1 cellular context compared by ENCODE assay signal in the genomic region with DNA sequence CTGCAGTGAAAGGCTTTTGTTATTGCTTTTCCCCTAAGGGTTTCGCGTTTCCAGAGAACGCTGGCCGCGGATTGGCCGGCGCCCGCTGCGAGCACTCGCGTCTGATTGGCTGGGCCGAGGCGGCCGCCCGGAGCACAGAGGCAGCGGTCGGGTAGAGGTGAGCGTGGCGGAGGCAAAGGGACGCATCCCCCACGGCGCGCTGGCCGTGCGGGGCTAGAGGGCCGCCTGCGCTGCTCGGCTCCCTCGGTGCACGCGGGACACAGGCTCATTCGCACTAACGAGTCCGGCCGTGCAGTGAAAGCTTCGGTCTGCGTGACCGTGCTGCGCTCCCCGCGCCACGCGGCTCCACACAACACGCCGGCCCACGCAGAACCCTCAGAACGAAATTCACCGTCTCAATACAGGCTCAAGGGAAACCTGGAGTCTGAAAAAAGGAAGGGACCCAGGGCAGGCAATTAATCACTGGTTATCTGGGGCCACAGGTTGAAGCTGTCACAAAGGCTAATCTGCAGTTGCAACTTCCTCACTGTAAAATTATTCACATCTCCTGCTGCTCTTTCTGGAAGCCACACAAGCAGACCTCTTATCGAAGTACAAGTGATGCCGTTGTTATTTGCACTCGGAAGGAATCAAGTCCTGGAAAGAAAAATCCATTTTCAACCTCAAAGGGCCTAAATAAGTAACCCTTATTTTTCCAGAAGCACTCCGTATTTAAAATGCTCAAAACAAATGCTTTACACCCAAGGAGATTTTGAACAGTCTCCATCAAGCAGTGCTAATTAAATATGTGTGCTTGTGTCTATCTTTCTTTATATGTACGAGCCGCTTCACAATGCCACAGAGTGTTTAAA.
TF ChIP-seq lines count a peak whose summit lies in the region.

No MANE protein-coding gene starts in this region.

TF ChIP-seq in HepG2, 621 proteins besides CTCF, POLR2A, EP300 and RAD21 (continued from another document and continues in another):
- TF ChIP-seq, protein P1, sequence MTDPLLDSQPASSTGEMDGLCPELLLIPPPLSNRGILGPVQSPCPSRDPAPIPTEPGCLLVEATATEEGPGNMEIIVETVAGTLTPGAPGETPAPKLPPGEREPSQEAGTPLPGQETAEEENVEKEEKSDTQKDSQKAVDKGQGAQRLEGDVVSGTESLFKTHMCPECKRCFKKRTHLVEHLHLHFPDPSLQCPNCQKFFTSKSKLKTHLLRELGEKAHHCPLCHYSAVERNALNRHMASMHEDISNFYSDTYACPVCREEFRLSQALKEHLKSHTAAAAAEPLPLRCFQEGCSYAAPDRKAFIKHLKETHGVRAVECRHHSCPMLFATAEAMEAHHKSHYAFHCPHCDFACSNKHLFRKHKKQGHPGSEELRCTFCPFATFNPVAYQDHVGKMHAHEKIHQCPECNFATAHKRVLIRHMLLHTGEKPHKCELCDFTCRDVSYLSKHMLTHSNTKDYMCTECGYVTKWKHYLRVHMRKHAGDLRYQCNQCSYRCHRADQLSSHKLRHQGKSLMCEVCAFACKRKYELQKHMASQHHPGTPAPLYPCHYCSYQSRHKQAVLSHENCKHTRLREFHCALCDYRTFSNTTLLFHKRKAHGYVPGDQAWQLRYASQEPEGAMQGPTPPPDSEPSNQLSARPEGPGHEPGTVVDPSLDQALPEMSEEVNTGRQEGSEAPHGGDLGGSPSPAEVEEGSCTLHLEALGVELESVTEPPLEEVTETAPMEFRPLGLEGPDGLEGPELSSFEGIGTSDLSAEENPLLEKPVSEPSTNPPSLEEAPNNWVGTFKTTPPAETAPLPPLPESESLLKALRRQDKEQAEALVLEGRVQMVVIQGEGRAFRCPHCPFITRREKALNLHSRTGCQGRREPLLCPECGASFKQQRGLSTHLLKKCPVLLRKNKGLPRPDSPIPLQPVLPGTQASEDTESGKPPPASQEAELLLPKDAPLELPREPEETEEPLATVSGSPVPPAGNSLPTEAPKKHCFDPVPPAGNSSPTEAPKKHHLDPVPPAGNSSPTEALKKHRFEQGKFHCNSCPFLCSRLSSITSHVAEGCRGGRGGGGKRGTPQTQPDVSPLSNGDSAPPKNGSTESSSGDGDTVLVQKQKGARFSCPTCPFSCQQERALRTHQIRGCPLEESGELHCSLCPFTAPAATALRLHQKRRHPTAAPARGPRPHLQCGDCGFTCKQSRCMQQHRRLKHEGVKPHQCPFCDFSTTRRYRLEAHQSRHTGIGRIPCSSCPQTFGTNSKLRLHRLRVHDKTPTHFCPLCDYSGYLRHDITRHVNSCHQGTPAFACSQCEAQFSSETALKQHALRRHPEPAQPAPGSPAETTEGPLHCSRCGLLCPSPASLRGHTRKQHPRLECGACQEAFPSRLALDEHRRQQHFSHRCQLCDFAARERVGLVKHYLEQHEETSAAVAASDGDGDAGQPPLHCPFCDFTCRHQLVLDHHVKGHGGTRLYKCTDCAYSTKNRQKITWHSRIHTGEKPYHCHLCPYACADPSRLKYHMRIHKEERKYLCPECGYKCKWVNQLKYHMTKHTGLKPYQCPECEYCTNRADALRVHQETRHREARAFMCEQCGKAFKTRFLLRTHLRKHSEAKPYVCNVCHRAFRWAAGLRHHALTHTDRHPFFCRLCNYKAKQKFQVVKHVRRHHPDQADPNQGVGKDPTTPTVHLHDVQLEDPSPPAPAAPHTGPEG (CRISPR knock-in tag; IDR thresholded peaks at IDR 0.05) = no peak
- TF ChIP-seq, protein P2, sequence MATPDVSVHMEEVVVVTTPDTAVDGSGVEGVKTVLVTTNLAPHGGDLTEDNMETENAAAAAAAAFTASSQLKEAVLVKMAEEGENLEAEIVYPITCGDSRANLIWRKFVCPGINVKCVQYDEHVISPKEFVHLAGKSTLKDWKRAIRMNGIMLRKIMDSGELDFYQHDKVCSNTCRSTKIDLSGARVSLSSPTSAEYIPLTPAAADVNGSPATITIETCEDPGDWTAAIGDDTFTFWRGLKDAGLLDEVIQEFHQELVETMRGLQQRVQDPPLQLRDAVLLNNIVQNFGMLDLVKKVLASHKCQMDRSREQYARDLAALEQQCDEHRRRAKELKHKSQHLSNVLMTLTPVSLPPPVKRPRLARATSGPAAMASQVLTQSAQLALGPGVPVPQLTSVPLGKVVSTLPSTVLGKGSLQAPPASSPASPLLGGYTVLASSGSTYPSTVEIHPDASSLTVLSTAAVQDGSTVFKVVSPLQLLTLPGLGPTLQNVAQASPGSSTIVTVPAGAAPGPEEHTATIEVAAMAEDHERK (CRISPR knock-in tag; IDR thresholded peaks at IDR 0.05; ENCODE audit: low read depth) = no peak
- no peak for TF ChIP-seq RFX3 (CRISPR knock-in tag; IDR thresholded peaks at IDR 0.05)
- TF ChIP-seq, protein P3, sequence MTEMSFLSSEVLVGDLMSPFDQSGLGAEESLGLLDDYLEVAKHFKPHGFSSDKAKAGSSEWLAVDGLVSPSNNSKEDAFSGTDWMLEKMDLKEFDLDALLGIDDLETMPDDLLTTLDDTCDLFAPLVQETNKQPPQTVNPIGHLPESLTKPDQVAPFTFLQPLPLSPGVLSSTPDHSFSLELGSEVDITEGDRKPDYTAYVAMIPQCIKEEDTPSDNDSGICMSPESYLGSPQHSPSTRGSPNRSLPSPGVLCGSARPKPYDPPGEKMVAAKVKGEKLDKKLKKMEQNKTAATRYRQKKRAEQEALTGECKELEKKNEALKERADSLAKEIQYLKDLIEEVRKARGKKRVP (CRISPR knock-in tag; IDR thresholded peaks at IDR 0.05) = no peak
- TF ChIP-seq, protein P4, sequence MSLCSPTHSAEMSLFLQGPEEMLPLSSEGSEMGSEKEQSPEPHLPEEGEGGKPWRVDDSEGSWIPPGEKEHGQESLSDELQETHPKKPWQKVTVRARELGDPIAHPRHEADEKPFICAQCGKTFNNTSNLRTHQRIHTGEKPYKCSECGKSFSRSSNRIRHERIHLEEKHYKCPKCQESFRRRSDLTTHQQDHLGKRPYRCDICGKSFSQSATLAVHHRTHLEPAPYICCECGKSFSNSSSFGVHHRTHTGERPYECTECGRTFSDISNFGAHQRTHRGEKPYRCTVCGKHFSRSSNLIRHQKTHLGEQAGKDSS (CRISPR knock-in tag; IDR thresholded peaks at IDR 0.05; ENCODE audit: borderline replicate concordance, low read depth) = no peak
- TF ChIP-seq KMT2B (CRISPR knock-in tag; IDR thresholded peaks at IDR 0.05) = no peak
- TF ChIP-seq, protein P5, sequence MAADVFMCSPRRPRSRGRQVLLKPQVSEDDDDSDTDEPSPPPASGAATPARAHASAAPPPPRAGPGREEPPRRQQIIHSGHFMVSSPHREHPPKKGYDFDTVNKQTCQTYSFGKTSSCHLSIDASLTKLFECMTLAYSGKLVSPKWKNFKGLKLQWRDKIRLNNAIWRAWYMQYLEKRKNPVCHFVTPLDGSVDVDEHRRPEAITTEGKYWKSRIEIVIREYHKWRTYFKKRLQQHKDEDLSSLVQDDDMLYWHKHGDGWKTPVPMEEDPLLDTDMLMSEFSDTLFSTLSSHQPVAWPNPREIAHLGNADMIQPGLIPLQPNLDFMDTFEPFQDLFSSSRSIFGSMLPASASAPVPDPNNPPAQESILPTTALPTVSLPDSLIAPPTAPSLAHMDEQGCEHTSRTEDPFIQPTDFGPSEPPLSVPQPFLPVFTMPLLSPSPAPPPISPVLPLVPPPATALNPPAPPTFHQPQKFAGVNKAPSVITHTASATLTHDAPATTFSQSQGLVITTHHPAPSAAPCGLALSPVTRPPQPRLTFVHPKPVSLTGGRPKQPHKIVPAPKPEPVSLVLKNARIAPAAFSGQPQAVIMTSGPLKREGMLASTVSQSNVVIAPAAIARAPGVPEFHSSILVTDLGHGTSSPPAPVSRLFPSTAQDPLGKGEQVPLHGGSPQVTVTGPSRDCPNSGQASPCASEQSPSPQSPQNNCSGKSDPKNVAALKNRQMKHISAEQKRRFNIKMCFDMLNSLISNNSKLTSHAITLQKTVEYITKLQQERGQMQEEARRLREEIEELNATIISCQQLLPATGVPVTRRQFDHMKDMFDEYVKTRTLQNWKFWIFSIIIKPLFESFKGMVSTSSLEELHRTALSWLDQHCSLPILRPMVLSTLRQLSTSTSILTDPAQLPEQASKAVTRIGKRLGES (CRISPR knock-in tag; IDR thresholded peaks at IDR 0.05; ENCODE audit: borderline replicate concordance) = no peak
- TF ChIP-seq HMG20A (CRISPR knock-in tag; IDR thresholded peaks at IDR 0.05; ENCODE audit: borderline replicate concordance) = no peak
- peak; percentile 76; the same call in 1 of the 2 replicates for TF ChIP-seq ARHGAP35 (CRISPR knock-in tag; IDR thresholded peaks at IDR 0.05; ENCODE audit: borderline replicate concordance)
- TF ChIP-seq ZNF17 (CRISPR knock-in tag; IDR thresholded peaks at IDR 0.05) = no peak
- TF ChIP-seq SMAD1 (CRISPR knock-in tag; IDR thresholded peaks at IDR 0.05; ENCODE audit: borderline replicate concordance, low read depth) = 0 out of 2 replicates have a peak, but pooled peaks have one; percentile 29
- TF ChIP-seq, protein P6, sequence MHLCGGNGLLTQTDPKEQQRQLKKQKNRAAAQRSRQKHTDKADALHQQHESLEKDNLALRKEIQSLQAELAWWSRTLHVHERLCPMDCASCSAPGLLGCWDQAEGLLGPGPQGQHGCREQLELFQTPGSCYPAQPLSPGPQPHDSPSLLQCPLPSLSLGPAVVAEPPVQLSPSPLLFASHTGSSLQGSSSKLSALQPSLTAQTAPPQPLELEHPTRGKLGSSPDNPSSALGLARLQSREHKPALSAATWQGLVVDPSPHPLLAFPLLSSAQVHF (CRISPR knock-in tag; IDR thresholded peaks at IDR 0.05) = no peak
- TF ChIP-seq, protein P7, sequence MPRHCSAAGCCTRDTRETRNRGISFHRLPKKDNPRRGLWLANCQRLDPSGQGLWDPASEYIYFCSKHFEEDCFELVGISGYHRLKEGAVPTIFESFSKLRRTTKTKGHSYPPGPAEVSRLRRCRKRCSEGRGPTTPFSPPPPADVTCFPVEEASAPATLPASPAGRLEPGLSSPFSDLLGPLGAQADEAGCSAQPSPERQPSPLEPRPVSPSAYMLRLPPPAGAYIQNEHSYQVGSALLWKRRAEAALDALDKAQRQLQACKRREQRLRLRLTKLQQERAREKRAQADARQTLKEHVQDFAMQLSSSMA (CRISPR knock-in tag; IDR thresholded peaks at IDR 0.05) = no peak
- no peak for TF ChIP-seq KLF15 (CRISPR knock-in tag; IDR thresholded peaks at IDR 0.05; ENCODE audit: borderline replicate concordance)
- TF ChIP-seq, protein P8, sequence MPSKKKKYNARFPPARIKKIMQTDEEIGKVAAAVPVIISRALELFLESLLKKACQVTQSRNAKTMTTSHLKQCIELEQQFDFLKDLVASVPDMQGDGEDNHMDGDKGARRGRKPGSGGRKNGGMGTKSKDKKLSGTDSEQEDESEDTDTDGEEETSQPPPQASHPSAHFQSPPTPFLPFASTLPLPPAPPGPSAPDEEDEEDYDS (CRISPR knock-in tag; IDR thresholded peaks at IDR 0.05) = 0 out of 2 replicates have a peak, but pooled peaks have one; percentile 28
- no peak for TF ChIP-seq ZZZ3 (CRISPR knock-in tag; IDR thresholded peaks at IDR 0.05; ENCODE audit: borderline replicate concordance)
- TF ChIP-seq ATRX (CRISPR knock-in tag; IDR thresholded peaks at IDR 0.05; ENCODE audit: borderline replicate concordance) = no peak
- TF ChIP-seq, protein P9, sequence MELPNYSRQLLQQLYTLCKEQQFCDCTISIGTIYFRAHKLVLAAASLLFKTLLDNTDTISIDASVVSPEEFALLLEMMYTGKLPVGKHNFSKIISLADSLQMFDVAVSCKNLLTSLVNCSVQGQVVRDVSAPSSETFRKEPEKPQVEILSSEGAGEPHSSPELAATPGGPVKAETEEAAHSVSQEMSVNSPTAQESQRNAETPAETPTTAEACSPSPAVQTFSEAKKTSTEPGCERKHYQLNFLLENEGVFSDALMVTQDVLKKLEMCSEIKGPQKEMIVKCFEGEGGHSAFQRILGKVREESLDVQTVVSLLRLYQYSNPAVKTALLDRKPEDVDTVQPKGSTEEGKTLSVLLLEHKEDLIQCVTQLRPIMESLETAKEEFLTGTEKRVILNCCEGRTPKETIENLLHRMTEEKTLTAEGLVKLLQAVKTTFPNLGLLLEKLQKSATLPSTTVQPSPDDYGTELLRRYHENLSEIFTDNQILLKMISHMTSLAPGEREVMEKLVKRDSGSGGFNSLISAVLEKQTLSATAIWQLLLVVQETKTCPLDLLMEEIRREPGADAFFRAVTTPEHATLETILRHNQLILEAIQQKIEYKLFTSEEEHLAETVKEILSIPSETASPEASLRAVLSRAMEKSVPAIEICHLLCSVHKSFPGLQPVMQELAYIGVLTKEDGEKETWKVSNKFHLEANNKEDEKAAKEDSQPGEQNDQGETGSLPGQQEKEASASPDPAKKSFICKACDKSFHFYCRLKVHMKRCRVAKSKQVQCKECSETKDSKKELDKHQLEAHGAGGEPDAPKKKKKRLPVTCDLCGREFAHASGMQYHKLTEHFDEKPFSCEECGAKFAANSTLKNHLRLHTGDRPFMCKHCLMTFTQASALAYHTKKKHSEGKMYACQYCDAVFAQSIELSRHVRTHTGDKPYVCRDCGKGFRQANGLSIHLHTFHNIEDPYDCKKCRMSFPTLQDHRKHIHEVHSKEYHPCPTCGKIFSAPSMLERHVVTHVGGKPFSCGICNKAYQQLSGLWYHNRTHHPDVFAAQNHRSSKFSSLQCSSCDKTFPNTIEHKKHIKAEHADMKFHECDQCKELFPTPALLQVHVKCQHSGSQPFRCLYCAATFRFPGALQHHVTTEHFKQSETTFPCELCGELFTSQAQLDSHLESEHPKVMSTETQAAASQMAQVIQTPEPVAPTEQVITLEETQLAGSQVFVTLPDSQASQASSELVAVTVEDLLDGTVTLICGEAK (IDR thresholded peaks at IDR 0.05) = no peak
- TF ChIP-seq, protein P9 (CRISPR knock-in tag; IDR thresholded peaks at IDR 0.05) = no peak
- TF ChIP-seq SMAD9 (CRISPR knock-in tag; IDR thresholded peaks at IDR 0.05) = no peak
- TF ChIP-seq, protein P10, sequence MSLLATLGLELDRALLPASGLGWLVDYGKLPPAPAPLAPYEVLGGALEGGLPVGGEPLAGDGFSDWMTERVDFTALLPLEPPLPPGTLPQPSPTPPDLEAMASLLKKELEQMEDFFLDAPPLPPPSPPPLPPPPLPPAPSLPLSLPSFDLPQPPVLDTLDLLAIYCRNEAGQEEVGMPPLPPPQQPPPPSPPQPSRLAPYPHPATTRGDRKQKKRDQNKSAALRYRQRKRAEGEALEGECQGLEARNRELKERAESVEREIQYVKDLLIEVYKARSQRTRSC (CRISPR knock-in tag; IDR thresholded peaks at IDR 0.05; ENCODE audit: low read depth) = no peak
- TF ChIP-seq NFATC3 (CRISPR knock-in tag; IDR thresholded peaks at IDR 0.05) = no peak
- no peak for TF ChIP-seq SMYD3 (CRISPR knock-in tag; IDR thresholded peaks at IDR 0.05)
